In the genomic region with DNA sequence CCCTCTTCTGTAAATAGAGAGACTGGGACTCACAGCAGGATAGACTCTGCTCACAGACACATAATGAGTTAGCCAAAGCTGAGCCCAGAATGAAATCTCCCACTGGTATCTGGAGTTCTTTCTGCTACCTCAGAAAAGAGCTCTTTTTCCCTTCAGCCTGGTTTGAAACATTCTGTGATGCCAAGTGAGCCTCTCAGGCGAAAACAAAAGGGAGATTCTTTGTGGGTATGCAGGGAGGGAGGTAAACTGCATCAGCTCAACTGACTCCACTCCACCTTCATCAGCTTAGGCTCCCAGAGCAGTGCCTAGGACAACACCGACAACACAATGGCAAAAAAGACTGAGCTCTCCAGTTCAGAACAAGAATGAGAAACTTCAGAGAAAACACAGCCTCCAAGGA, we compare ENCODE assay signal across 1 cellular context.
TF ChIP-seq lines count a peak whose summit lies in the region.

No MANE protein-coding gene starts in this region.

TF ChIP-seq in HepG2, 621 proteins besides CTCF, POLR2A, EP300 and RAD21 (continued from another document):
- TF ChIP-seq, protein P1, sequence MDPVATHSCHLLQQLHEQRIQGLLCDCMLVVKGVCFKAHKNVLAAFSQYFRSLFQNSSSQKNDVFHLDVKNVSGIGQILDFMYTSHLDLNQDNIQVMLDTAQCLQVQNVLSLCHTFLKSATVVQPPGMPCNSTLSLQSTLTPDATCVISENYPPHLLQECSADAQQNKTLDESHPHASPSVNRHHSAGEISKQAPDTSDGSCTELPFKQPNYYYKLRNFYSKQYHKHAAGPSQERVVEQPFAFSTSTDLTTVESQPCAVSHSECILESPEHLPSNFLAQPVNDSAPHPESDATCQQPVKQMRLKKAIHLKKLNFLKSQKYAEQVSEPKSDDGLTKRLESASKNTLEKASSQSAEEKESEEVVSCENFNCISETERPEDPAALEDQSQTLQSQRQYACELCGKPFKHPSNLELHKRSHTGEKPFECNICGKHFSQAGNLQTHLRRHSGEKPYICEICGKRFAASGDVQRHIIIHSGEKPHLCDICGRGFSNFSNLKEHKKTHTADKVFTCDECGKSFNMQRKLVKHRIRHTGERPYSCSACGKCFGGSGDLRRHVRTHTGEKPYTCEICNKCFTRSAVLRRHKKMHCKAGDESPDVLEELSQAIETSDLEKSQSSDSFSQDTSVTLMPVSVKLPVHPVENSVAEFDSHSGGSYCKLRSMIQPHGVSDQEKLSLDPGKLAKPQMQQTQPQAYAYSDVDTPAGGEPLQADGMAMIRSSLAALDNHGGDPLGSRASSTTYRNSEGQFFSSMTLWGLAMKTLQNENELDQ (CRISPR knock-in tag; IDR thresholded peaks at IDR 0.05; ENCODE audit: borderline replicate concordance), result no peak
- TF ChIP-seq, protein P2, sequence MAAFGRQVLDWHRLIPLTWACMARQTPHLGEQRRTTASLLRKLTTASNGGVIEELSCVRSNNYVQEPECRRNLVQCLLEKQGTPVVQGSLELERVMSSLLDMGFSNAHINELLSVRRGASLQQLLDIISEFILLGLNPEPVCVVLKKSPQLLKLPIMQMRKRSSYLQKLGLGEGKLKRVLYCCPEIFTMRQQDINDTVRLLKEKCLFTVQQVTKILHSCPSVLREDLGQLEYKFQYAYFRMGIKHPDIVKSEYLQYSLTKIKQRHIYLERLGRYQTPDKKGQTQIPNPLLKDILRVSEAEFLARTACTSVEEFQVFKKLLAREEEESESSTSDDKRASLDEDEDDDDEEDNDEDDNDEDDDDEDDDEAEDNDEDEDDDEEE (CRISPR knock-in tag; IDR thresholded peaks at IDR 0.05), result no peak
- TF ChIP-seq, protein P3, sequence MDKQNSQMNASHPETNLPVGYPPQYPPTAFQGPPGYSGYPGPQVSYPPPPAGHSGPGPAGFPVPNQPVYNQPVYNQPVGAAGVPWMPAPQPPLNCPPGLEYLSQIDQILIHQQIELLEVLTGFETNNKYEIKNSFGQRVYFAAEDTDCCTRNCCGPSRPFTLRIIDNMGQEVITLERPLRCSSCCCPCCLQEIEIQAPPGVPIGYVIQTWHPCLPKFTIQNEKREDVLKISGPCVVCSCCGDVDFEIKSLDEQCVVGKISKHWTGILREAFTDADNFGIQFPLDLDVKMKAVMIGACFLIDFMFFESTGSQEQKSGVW (CRISPR knock-in tag; IDR thresholded peaks at IDR 0.05; ENCODE audit: borderline replicate concordance), result no peak
- TF ChIP-seq ZNF772 (CRISPR knock-in tag; IDR thresholded peaks at IDR 0.05), result no peak
- TF ChIP-seq, protein P4, sequence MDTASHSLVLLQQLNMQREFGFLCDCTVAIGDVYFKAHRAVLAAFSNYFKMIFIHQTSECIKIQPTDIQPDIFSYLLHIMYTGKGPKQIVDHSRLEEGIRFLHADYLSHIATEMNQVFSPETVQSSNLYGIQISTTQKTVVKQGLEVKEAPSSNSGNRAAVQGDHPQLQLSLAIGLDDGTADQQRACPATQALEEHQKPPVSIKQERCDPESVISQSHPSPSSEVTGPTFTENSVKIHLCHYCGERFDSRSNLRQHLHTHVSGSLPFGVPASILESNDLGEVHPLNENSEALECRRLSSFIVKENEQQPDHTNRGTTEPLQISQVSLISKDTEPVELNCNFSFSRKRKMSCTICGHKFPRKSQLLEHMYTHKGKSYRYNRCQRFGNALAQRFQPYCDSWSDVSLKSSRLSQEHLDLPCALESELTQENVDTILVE (CRISPR knock-in tag; IDR thresholded peaks at IDR 0.05), result no peak
- TF ChIP-seq ZNF713 (CRISPR knock-in tag; IDR thresholded peaks at IDR 0.05), result no peak
- TF ChIP-seq, protein P5, sequence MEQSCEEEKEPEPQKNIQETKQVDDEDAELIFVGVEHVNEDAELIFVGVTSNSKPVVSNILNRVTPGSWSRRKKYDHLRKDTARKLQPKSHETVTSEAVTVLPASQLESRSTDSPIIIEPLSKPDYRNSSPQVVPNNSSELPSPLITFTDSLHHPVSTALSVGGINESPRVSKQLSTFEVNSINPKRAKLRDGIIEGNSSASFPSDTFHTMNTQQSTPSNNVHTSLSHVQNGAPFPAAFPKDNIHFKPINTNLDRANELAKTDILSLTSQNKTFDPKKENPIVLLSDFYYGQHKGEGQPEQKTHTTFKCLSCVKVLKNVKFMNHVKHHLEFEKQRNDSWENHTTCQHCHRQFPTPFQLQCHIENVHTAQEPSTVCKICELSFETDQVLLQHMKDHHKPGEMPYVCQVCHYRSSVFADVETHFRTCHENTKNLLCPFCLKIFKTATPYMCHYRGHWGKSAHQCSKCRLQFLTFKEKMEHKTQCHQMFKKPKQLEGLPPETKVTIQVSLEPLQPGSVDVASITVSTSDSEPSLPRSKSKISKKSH (CRISPR knock-in tag; IDR thresholded peaks at IDR 0.05; ENCODE audit: borderline replicate concordance), result no peak
